Comparison of ENCODE assay signal across 1 cellular context in genomic region chr1:8908388-8909151, GRCh38.
A peak's percentile ranks its signal among the peaks of the same experiment; 100 is the strongest.
TF ChIP-seq lines count a peak whose summit lies in the region.

No MANE protein-coding gene starts in this region.

TF ChIP-seq in HepG2, 621 proteins besides CTCF, POLR2A, EP300 and RAD21 (continued from another document and continues in another):
- TF ChIP-seq DZIP1 (CRISPR knock-in tag; IDR thresholded peaks at IDR 0.05) (no peak), AKAP8 (CRISPR knock-in tag; IDR thresholded peaks at IDR 0.05) (no peak), E2F1 (CRISPR knock-in tag; IDR thresholded peaks at IDR 0.05) (no peak), RORA (CRISPR knock-in tag; IDR thresholded peaks at IDR 0.05) (no peak), HNRNPLL (IDR thresholded peaks at IDR 0.05; ENCODE audit: low read depth, low read length, poor library complexity, severe bottlenecking) (no peak), ZNF281 (CRISPR knock-in tag; IDR thresholded peaks at IDR 0.05; ENCODE audit: borderline replicate concordance) (no peak), RCOR2 (CRISPR knock-in tag; IDR thresholded peaks at IDR 0.05) (0 out of 2 replicates have a peak, but pooled peaks have one; percentile 23), ZNF816 (CRISPR knock-in tag; IDR thresholded peaks at IDR 0.05; ENCODE audit: borderline replicate concordance) (no peak), EZH2 (conservative IDR thresholded peaks at IDR 0.05; ENCODE audit: low read depth, low read length) (no peak), ZNF607 (CRISPR knock-in tag; IDR thresholded peaks at IDR 0.05; ENCODE audit: borderline replicate concordance) (no peak), ZNF232 (CRISPR knock-in tag; IDR thresholded peaks at IDR 0.05; ENCODE audit: borderline replicate concordance) (no peak), ADNP (CRISPR knock-in tag; IDR thresholded peaks at IDR 0.05) (no peak), NCOA2 (CRISPR knock-in tag; IDR thresholded peaks at IDR 0.05) (no peak), GZF1 (CRISPR knock-in tag; IDR thresholded peaks at IDR 0.05) (no peak), YEATS4 (CRISPR knock-in tag; IDR thresholded peaks at IDR 0.05; ENCODE audit: borderline replicate concordance) (no peak), ZNF574 (CRISPR knock-in tag; IDR thresholded peaks at IDR 0.05) (no peak), NBN (conservative IDR thresholded peaks at IDR 0.05) (no peak), ZNF446 (CRISPR knock-in tag; IDR thresholded peaks at IDR 0.05) (no peak), HIVEP1 (CRISPR knock-in tag; IDR thresholded peaks at IDR 0.05) (no peak), ZNF468 (CRISPR knock-in tag; IDR thresholded peaks at IDR 0.05) (no peak), EEA1 (CRISPR knock-in tag; IDR thresholded peaks at IDR 0.05; ENCODE audit: borderline replicate concordance) (no peak), MEF2D (CRISPR knock-in tag; IDR thresholded peaks at IDR 0.05) (no peak), FOXK1 (CRISPR knock-in tag; IDR thresholded peaks at IDR 0.05; ENCODE audit: borderline replicate concordance, low read depth) (0 out of 2 replicates have a peak, but pooled peaks have one; percentile 33), CBX1 (IDR thresholded peaks at IDR 0.05; ENCODE audit: low read depth) (no peak), ZNF274 (CRISPR knock-in tag; IDR thresholded peaks at IDR 0.05) (no peak), BHLHE40 (IDR thresholded peaks at IDR 0.05; ENCODE audit: low read length) (no peak), FOXM1 (CRISPR knock-in tag; IDR thresholded peaks at IDR 0.05) (no peak), FOXA3 (CRISPR knock-in tag; IDR thresholded peaks at IDR 0.05) (no peak), ZZZ3 (CRISPR knock-in tag; IDR thresholded peaks at IDR 0.05; ENCODE audit: borderline replicate concordance) (no peak), CHCHD3 (CRISPR knock-in tag; IDR thresholded peaks at IDR 0.05) (no peak), MYPOP (CRISPR knock-in tag; IDR thresholded peaks at IDR 0.05) (no peak), RFX1 (IDR thresholded peaks at IDR 0.05) (no peak), IRF9 (CRISPR knock-in tag; IDR thresholded peaks at IDR 0.05; ENCODE audit: borderline replicate concordance) (no peak), REPIN1 (CRISPR knock-in tag; IDR thresholded peaks at IDR 0.05; ENCODE audit: borderline replicate concordance, low read depth) (no peak), PHF5A (CRISPR knock-in tag; IDR thresholded peaks at IDR 0.05; ENCODE audit: low read depth, unreplicated experiment) (no peak), NR2F6 (IDR thresholded peaks at IDR 0.05) (peak; percentile 59), NR2F6 (CRISPR knock-in tag; IDR thresholded peaks at IDR 0.05) (peak; percentile 60; the same call in 1 of the 2 replicates), MBD4 (IDR thresholded peaks at IDR 0.05; ENCODE audit: borderline replicate concordance, low read length) (no peak), MAX (IDR thresholded peaks at IDR 0.05) (no peak), PHF8 (CRISPR knock-in tag; IDR thresholded peaks at IDR 0.05) (no peak), SRSF4 (IDR thresholded peaks at IDR 0.05; ENCODE audit: low read depth, low read length, poor library complexity, severe bottlenecking) (no peak), FOXA1 (IDR thresholded peaks at IDR 0.05) (no peak), FOXA1 (CRISPR knock-in tag; IDR thresholded peaks at IDR 0.05) (no peak), ZNF775 (CRISPR knock-in tag; IDR thresholded peaks at IDR 0.05; ENCODE audit: borderline replicate concordance) (no peak), ZBTB2 (CRISPR knock-in tag; IDR thresholded peaks at IDR 0.05; ENCODE audit: low read depth) (no peak), ZNF121 (CRISPR knock-in tag; IDR thresholded peaks at IDR 0.05) (no peak), SRSF1 (optimal IDR thresholded peaks at IDR 0.05; ENCODE audit: low read depth, low read length) (no peak), MEIS1 (CRISPR knock-in tag; IDR thresholded peaks at IDR 0.05; ENCODE audit: borderline replicate concordance) (no peak), ZNF550 (CRISPR knock-in tag; IDR thresholded peaks at IDR 0.05; ENCODE audit: borderline replicate concordance) (no peak), ZNF276 (CRISPR knock-in tag; IDR thresholded peaks at IDR 0.05; ENCODE audit: low read depth) (no peak), ZNF143 (CRISPR knock-in tag; IDR thresholded peaks at IDR 0.05) (no peak), SMAD9 (CRISPR knock-in tag; IDR thresholded peaks at IDR 0.05) (no peak), ZNF430 (CRISPR knock-in tag; IDR thresholded peaks at IDR 0.05) (no peak), NFKBIZ (CRISPR knock-in tag; IDR thresholded peaks at IDR 0.05) (0 out of 2 replicates have a peak, but pooled peaks have one; percentile 25), ZNF556 (CRISPR knock-in tag; IDR thresholded peaks at IDR 0.05; ENCODE audit: borderline replicate concordance) (no peak), NPAS2 (CRISPR knock-in tag; IDR thresholded peaks at IDR 0.05; ENCODE audit: borderline replicate concordance) (no peak), TSC22D2 (CRISPR knock-in tag; IDR thresholded peaks at IDR 0.05; ENCODE audit: borderline replicate concordance) (no peak), CC2D1A (CRISPR knock-in tag; IDR thresholded peaks at IDR 0.05) (no peak), MED1 (CRISPR knock-in tag; IDR thresholded peaks at IDR 0.05) (no peak), SMAD3 (CRISPR knock-in tag; IDR thresholded peaks at IDR 0.05) (no peak)
